17 cellular contexts compared by ENCODE assay signal in genomic region chr16:4056161-4057105, GRCh38. TPM values are rescaled to one million over a fixed set of nuclear protein-coding genes. Genes with fewer than 3 reads are reported as not detected.
DNase-seq lines count a peak whose midpoint lies in the region; ATAC-seq and TF ChIP-seq lines count a peak whose summit lies in the region.
"Had no signal": no experiment of that assay in that cellular context is flagged by ENCODE, and none has a peak within 500 bp of the region (broad histone marks: within the 10 kb centered on the region; RNA-seq: fewer than 3 reads in every experiment).

No MANE protein-coding gene starts in this region.

- no peak overlapping the region for H2BK120ac ChIP-seq in neuronal stem cell (ENCODE audit: low read depth, low read length)

- intact Hi-C loops in transverse colon (cut with DNase I; ENCODE audit: low total_unique reads): no loop called here

- H3K27me3 ChIP-seq in neuronal stem cell (ENCODE audit: control insufficient read depth in 3 of 3, insufficient read depth in 3 of 3, low read depth in 1 of 3, low read length in 3 of 3) (no peaks in the 10 kb centered on the region), transverse colon (no peaks in the 10 kb centered on the region)

- H2BK12ac ChIP-seq in neuronal stem cell (ENCODE audit: low read length): no peak overlapping the region

- H3K9me3 ChIP-seq in SK-N-MC (ENCODE audit: low read depth, low read length): peaks cover 17% of the 10 kb centered on the region; the same call in 1 of the 2 replicates
- peaks cover 0 to 11% of the 10 kb centered on the region in 2 donors for H3K9me3 ChIP-seq in neuronal stem cell (replicated peaks in 1 of 2; ENCODE audit: control insufficient read depth in 2 of 2, insufficient read depth in 1 of 2, low read depth in 1 of 2, low read length in 2 of 2)
- peaks cover 7% of the 10 kb centered on the region in 2 donors for H3K9me3 ChIP-seq in transverse colon

- no peak overlapping the region for H2BK15ac ChIP-seq in neuronal stem cell (ENCODE audit: low read length)

- peak overlapping the region; percentile 63 for H3K14ac ChIP-seq in neuronal stem cell (ENCODE audit: low read length)

- peaks cover 0 to 12% of the 10 kb centered on the region in 2 donors for H3K4me1 ChIP-seq in neuronal stem cell (ENCODE audit: control insufficient read depth in 2 of 2, insufficient read depth in 1 of 2, low read depth in 1 of 2, low read length in 2 of 2)
- peaks cover 10 to 21% (median 20%) of the 10 kb centered on the region in 4 donors for H3K4me1 ChIP-seq in transverse colon

- H2BK5ac ChIP-seq in neuronal stem cell (ENCODE audit: low read length): no peak overlapping the region

- no peak overlapping the region for H3K4me3 ChIP-seq in SK-N-MC
- H3K4me3 ChIP-seq in neuronal stem cell (ENCODE audit: low read length in 2 of 2): no peak overlapping the region
- H3K4me3 ChIP-seq in transverse colon: no peak overlapping the region

- H3K36me3 ChIP-seq in SK-N-MC (ENCODE audit: insufficient read depth, low read length): no peaks in the 10 kb centered on the region
- H3K36me3 ChIP-seq in neuronal stem cell (replicated peaks in 1 of 2; ENCODE audit: control insufficient read depth in 2 of 2, insufficient read depth in 2 of 2, low read length in 2 of 2): no peaks in the 10 kb centered on the region
- H3K36me3 ChIP-seq in transverse colon: no peaks in the 10 kb centered on the region

- H3K4ac ChIP-seq in neuronal stem cell (ENCODE audit: low read length): no peak overlapping the region

- in situ Hi-C loops in transverse colon (cut with MboI; ENCODE audit: low pct_ligation_motif_present in 1 of 4, low pct_unique_long_range_greater_than_20kb in 1 of 4, low sequenced_read_pairs in 3 of 4): no loop called here

- H3K27ac ChIP-seq in SK-N-MC (0 out of 2 replicates have a peak overlapping the region, but pooled peaks have one; percentile 19), neuronal stem cell (replicated peaks; ENCODE audit: low read length) (no peak overlapping the region), transverse colon (no peak overlapping the region)
- H3K27ac ChIP-seq: 22Rv1 had no signal

- TF ChIP-seq CTCF in transverse colon (IDR thresholded peaks at IDR 0.05): no peak

- H2AFZ ChIP-seq in neuronal stem cell (ENCODE audit: low read length): no peak overlapping the region

- no peak overlapping the region for H3K18ac ChIP-seq in neuronal stem cell (ENCODE audit: low read length)

- DNase-seq in activated CD8-positive, alpha-beta memory T cell treated with anti-CD3 and anti-CD28 coated beads for 24 hours: peak; percentile 26
- no peak for DNase-seq in activated CD8-positive, alpha-beta memory T cell treated with anti-CD3 and anti-CD28 coated beads, Interleukin-2, amount 50 U/mL, for 48 hours
- DNase-seq in SK-N-MC (ENCODE audit: low read depth, low spot score): no peak
- DNase-seq in neuronal stem cell (ENCODE audit: low spot score): no peak
- peak; percentile 22 for DNase-seq in transverse colon
- no peak for DNase-seq in GDM1 (lab: John Stamatoyannopoulos, UW)
- DNase-seq: CD4-positive, CD25-positive, alpha-beta regulatory T cell; COR-L47; H7; Kasumi-1; NCI-H1105 treated with DMSO at 0.1 percent for 48 hours; NCI-H1694; NCI-H510A; NCI-H774 had no signal

- H3K79me1 ChIP-seq in neuronal stem cell (ENCODE audit: low read depth, low read length): peaks cover 1% of the 10 kb centered on the region

- no peak for TF ChIP-seq EP300 in transverse colon (IDR thresholded peaks at IDR 0.05; ENCODE audit: low read depth)

- no peak overlapping the region for H4K91ac ChIP-seq in neuronal stem cell (ENCODE audit: low read depth, low read length, poor library complexity)

- no peak overlapping the region for H3K4me2 ChIP-seq in neuronal stem cell (ENCODE audit: insufficient read depth, low read length, poor library complexity, severe bottlenecking)

- no CpG with 5 or more reads among the region's 16 CpGs for WGBS in neuronal stem cell (ENCODE audit: extremely low coverage in 2 of 2, insufficient read length in 2 of 2, insufficient replicate concordance in 1 of 2), 2 donors
- 69 to 84% methylated on average over 11 to 16 of the region's 16 CpGs for WGBS in transverse colon (ENCODE audit: low coverage in 1 of 2), 2 donors

- H3K9ac ChIP-seq in SK-N-MC (ENCODE audit: insufficient read length) (no peak overlapping the region), neuronal stem cell (ENCODE audit: low read depth, low read length, poor library complexity) (no peak overlapping the region)

- ATAC-seq in GM18907 (IDR thresholded peaks at IDR 0.05; ENCODE audit: unreplicated experiment) (no peak), GM21423 (IDR thresholded peaks at IDR 0.05; ENCODE audit: unreplicated experiment) (no peak)

- no peak for TF ChIP-seq POLR2A in transverse colon (IDR thresholded peaks at IDR 0.05)

- H2AK5ac ChIP-seq in neuronal stem cell (ENCODE audit: low read depth, low read length): no peak overlapping the region

- no peak overlapping the region for H3K23ac ChIP-seq in neuronal stem cell (ENCODE audit: low read depth, low read length, poor library complexity)

- H4K8ac ChIP-seq in neuronal stem cell (ENCODE audit: low read depth, low read length): no peak overlapping the region

RNA-seq across cellular contexts. Expression of gene ADCY9, which starts 59.8 kb away (rescaled TPM):
- polyA plus RNA-seq in neuronal stem cell (2013, experiment 1 of 2): 3.3 TPM
- 3.1 TPM for polyA plus RNA-seq in neuronal stem cell (2013, experiment 2 of 2)
- 10 to 100 TPM; 33.7 to 46.0 (median 37.2) TPM for total RNA-seq in transverse colon

Comparison
In these comparisons a context has a peak if more than half of its experiments do, and no peak if none do; other contexts are left out.
1. DNase-seq: peak in activated CD8-positive, alpha-beta memory T cell treated with anti-CD3 and anti-CD28 coated beads for 24 hours (single experiment) and transverse colon (single experiment); none in activated CD8-positive, alpha-beta memory T cell treated with anti-CD3 and anti-CD28 coated beads, Interleukin-2, amount 50 U/mL, for 48 hours (single experiment), SK-N-MC (single experiment), neuronal stem cell (single experiment) and GDM1 (single experiment).